Comparison of ENCODE assay signal across 8 cellular contexts in genomic region chr5:72298136-72298535, GRCh38. TPM values are rescaled to one million over a fixed set of nuclear protein-coding genes. Genes with fewer than 3 reads are reported as not detected.
DNase-seq lines count a peak whose midpoint lies in the region; ATAC-seq, FAIRE-seq and TF ChIP-seq lines count a peak whose summit lies in the region.
"Not testable (repeated sequence)": the region's sequence is repeated elsewhere in the genome, so short reads cannot be mapped to it uniquely, and the experiment has no call there.

No MANE protein-coding gene starts in this region.

- not testable (repeated sequence) for FAIRE-seq in K562 (lab: Jason Lieb, UNC)

- TF ChIP-seq CTCF in OCI-LY1 (IDR thresholded peaks at IDR 0.05; ENCODE audit: low read length); K562 (IDR thresholded peaks at IDR 0.05 in 2 of 3, conservative IDR thresholded peaks at IDR 0.05 in 1 of 3; ENCODE audit: insufficient read depth in 2 of 3, low read depth in 1 of 3, low read length in 3 of 3): not testable (repeated sequence)

- in situ Hi-C loops in K562 (cut with MboI) = not testable (repeated sequence)

- peak overlapping the region; percentile 60 for H3K9ac ChIP-seq in OCI-LY1 (ENCODE audit: low read length)
- H3K9ac ChIP-seq in K562 (ENCODE audit: insufficient read depth in 1 of 2, low read depth in 2 of 2, low read length in 2 of 2) = not testable (repeated sequence)

- H3K79me2 ChIP-seq in OCI-LY1 (ENCODE audit: insufficient read depth, low read length) (peaks cover 56% of the 10 kb centered on the region), K562 (ENCODE audit: control insufficient read depth, insufficient read depth, low read length) (peaks cover 56% of the 10 kb centered on the region)

- BruUV-seq in K562 (replicated peaks; lab: Mats Ljungman, UMichigan) = not testable (repeated sequence)

- ATAC-seq in GM18867 (IDR thresholded peaks at IDR 0.05; ENCODE audit: unreplicated experiment) (peak; percentile 50), GM21367 (IDR thresholded peaks at IDR 0.05; ENCODE audit: unreplicated experiment) (peak; percentile 35), HG02798 (IDR thresholded peaks at IDR 0.05; ENCODE audit: poor library complexity, unreplicated experiment) (peak; percentile 47), HG03432 (IDR thresholded peaks at IDR 0.05; ENCODE audit: unreplicated experiment) (peak; percentile 57)
- ATAC-seq in K562 = not testable (repeated sequence)
- peak; percentile 75 for ATAC-seq in stimulated activated memory B cell treated with anti-CD40 and anti-IgM and Interleukin-4, amounts not matched to agents 10 μg/mL and 1 μg/mL and 100 μg/mL, for 72 hours

- not testable (repeated sequence) for H3K9me2 ChIP-seq in OCI-LY1 (ENCODE audit: low read depth, low read length)

- CTCF ChIA-PET in K562 (lab: Yijun Ruan, JAX; ENCODE audit: low intra/inter-chr PET ratio) = not testable (repeated sequence)

- H3K36me3 Mint-ChIP-seq in stimulated activated memory B cell treated with anti-CD40 and anti-IgM and Interleukin-4, amounts not matched to agents 10 μg/mL and 1 μg/mL and 100 μg/mL, for 72 hours = peaks cover 56% of the 10 kb centered on the region

- not testable (repeated sequence) for H3K9me3 Mint-ChIP-seq in stimulated activated memory B cell treated with anti-CD40 and anti-IgM and Interleukin-4, amounts not matched to agents 10 μg/mL and 1 μg/mL and 100 μg/mL, for 72 hours

- not testable (repeated sequence) for H3K27me3 Mint-ChIP-seq in stimulated activated memory B cell treated with anti-CD40 and anti-IgM and Interleukin-4, amounts not matched to agents 10 μg/mL and 1 μg/mL and 100 μg/mL, for 72 hours

- H3K4me1 ChIP-seq in OCI-LY1 (ENCODE audit: insufficient read depth, low read length, severe bottlenecking) = peaks cover 100% of the 10 kb centered on the region
- H3K4me1 ChIP-seq in K562 (replicated peaks in 1 of 2; ENCODE audit: control insufficient read depth in 2 of 2, insufficient read depth in 2 of 2, low read length in 2 of 2) = peaks cover 3 to 11% of the 10 kb centered on the region in 2 experiments; a peak in 3 of 5 replicates

- not testable (repeated sequence) for H4K20me1 ChIP-seq in OCI-LY1 (ENCODE audit: insufficient read depth, low read length); K562 (replicated peaks; ENCODE audit: control insufficient read depth, insufficient read depth, low read length)

- H3F3A ChIP-seq in OCI-LY1 (ENCODE audit: insufficient read depth, low read length) = not testable (repeated sequence)

- H3K36me3 ChIP-seq in OCI-LY1 (ENCODE audit: insufficient read depth, low read length) = peaks cover 32% of the 10 kb centered on the region
- peaks cover 82% of the 10 kb centered on the region for H3K36me3 ChIP-seq in K562 (ENCODE audit: control insufficient read depth, insufficient read depth, low read length)

- peak; percentile 60 for DNase-seq in EH (ENCODE audit: low read depth)
- DNase-seq in K562 (ENCODE audit: extremely low read depth in 1 of 4, low spot score in 3 of 4) = not testable (repeated sequence)

- H3K4me3 Mint-ChIP-seq in stimulated activated memory B cell treated with anti-CD40 and anti-IgM and Interleukin-4, amounts not matched to agents 10 μg/mL and 1 μg/mL and 100 μg/mL, for 72 hours = peak overlapping the region; percentile 54

- H3K27ac ChIP-seq in OCI-LY1 (ENCODE audit: low read depth, low read length, poor library complexity, severe bottlenecking) = peak overlapping the region; percentile 95
- H3K27ac ChIP-seq in K562 (ENCODE audit: extremely low read depth, low read depth, low read length) = not testable (repeated sequence)

- not testable (repeated sequence) for TF ChIP-seq EP300 in K562 (IDR thresholded peaks at IDR 0.05; ENCODE audit: low read length)

- H3K4me2 ChIP-seq in OCI-LY1 (ENCODE audit: low read length) = peak overlapping the region; percentile 63
- H3K4me2 ChIP-seq in K562 (ENCODE audit: insufficient read depth, low read length) = not testable (repeated sequence)

- H3K27me3 ChIP-seq in OCI-LY1 (ENCODE audit: insufficient read depth, low read length); K562 (ENCODE audit: control insufficient read depth in 2 of 2, insufficient read depth in 2 of 2, low read length in 2 of 2): not testable (repeated sequence)

- H3K9me1 ChIP-seq in K562 (ENCODE audit: control insufficient read depth, insufficient read depth, low read length) = not testable (repeated sequence)

- peaks cover 82% of the 10 kb centered on the region for H3K4me1 Mint-ChIP-seq in stimulated activated memory B cell treated with anti-CD40 and anti-IgM and Interleukin-4, amounts not matched to agents 10 μg/mL and 1 μg/mL and 100 μg/mL, for 72 hours

- intact Hi-C loops in K562 (cut with micrococcal nuclease) = not testable (repeated sequence)

- not testable (repeated sequence) for H3K9me3 ChIP-seq in OCI-LY1 (ENCODE audit: low read length); K562 (replicated peaks; ENCODE audit: control insufficient read depth, insufficient read depth, low read depth, low read length)

- H3K27ac Mint-ChIP-seq in stimulated activated memory B cell treated with anti-CD40 and anti-IgM and Interleukin-4, amounts not matched to agents 10 μg/mL and 1 μg/mL and 100 μg/mL, for 72 hours = peak overlapping the region; percentile 78

- TF ChIP-seq POLR2A in K562 (conservative IDR thresholded peaks at IDR 0.05) = not testable (repeated sequence)

- H2AFZ ChIP-seq in OCI-LY1 (ENCODE audit: low read length); K562 (ENCODE audit: low read depth, low read length): not testable (repeated sequence)

- POLR2A ChIA-PET in K562 (lab: Yijun Ruan, JAX) = interaction anchor here (1.4 kb wide), 1 partner anchor 13 kb away, joined by 3 read pairs; no protein-coding TSS in a partner anchor

- H3K4me3 ChIP-seq in OCI-LY1 (ENCODE audit: low read depth, low read length, poor library complexity, severe bottlenecking) = peak overlapping the region; percentile 39
- H3K4me3 ChIP-seq in K562 = not testable (repeated sequence)

- TF ChIP-seq RAD21 in K562 (CRISPR knock-in tag; conservative IDR thresholded peaks at IDR 0.05 in 1 of 2, IDR thresholded peaks at IDR 0.05 in 1 of 2) = not testable (repeated sequence)

- WGBS in K562 (ENCODE audit: insufficient coverage, low coverage, missing lambda C conversion rate) = 92% methylated on average over 3 of the region's 3 CpGs

RNA-seq across cellular contexts. Expression of gene MRPS27, which starts 21.9 kb away (rescaled TPM):
- total RNA-seq in K562 (2011; cell fraction: chromatin; rRNA removed; ENCODE audit: low replicate concordance) = 113 and 199 TPM in 2 replicates
- 69.4 and 77.0 TPM in 2 replicates for total RNA-seq in K562 (2011; cell fraction: nucleolus; rRNA removed)
- total RNA-seq in K562 (2011; cell fraction: nucleoplasm; rRNA removed) = 108 and 163 TPM in 2 replicates
- total RNA-seq in K562 (2014; rRNA removed) (79.2 and 90.9 TPM in 2 replicates), K562 (2014; rRNA removed; fragmentation: Illumina TruSeq; extraction: Trizol) (127 and 130 TPM in 2 replicates), K562 (2015; rRNA removed; fragmentation: Illumina TruSeq; extraction: Trizol) (104 and 105 TPM in 2 replicates), K562 (2021) (96.7 and 97.6 TPM in 2 replicates)
- polyA plus RNA-seq in K562 (2011; rRNA removed) (118 and 144 TPM in 2 replicates), K562 (2014; fragmentation: Illumina TruSeq; extraction: Trizol) (111 and 125 TPM in 2 replicates), K562 (2014; fragmentation: Nextera tagmentation; extraction: Ambion mirVana) (100 to 1,000 TPM; 106 to 122 TPM), K562 (2014; rRNA removed) (73.6 and 79.9 TPM in 2 replicates)
- polyA plus RNA-seq in K562 (2011; cell fraction: cytosol; rRNA removed) = 103 and 114 TPM in 2 replicates
- polyA plus RNA-seq in K562 (2011; cell fraction: nucleus; rRNA removed) = 77.8 and 78.9 TPM in 2 replicates
- 64.0 and 66.5 TPM in 2 replicates for polyA plus RNA-seq in K562 (2012)
- polyA minus RNA-seq in K562 (2011; rRNA and poly(A)+ RNA removed) = 143 and 145 TPM in 2 replicates
- 90.5 and 106 TPM in 2 replicates for polyA minus RNA-seq in K562 (2011; cell fraction: cytosol; rRNA and poly(A)+ RNA removed)
- polyA minus RNA-seq in K562 (2011; cell fraction: nucleus; rRNA and poly(A)+ RNA removed) = 64.1 and 85.1 TPM in 2 replicates

RNA-seq across cellular contexts. Expression of gene PTCD2, which starts 22.0 kb away (rescaled TPM):
- total RNA-seq in K562 (2011; cell fraction: chromatin; rRNA removed; ENCODE audit: low replicate concordance) = 14.6 and 25.8 TPM in 2 replicates
- total RNA-seq in K562 (2011; cell fraction: nucleolus; rRNA removed) = 9.7 and 10.5 TPM in 2 replicates
- 15.5 and 22.9 TPM in 2 replicates for total RNA-seq in K562 (2011; cell fraction: nucleoplasm; rRNA removed)
- total RNA-seq in K562 (2014; rRNA removed) = 12.5 and 14.6 TPM in 2 replicates
- 18.3 and 19.4 TPM in 2 replicates for total RNA-seq in K562 (2014; rRNA removed; fragmentation: Illumina TruSeq; extraction: Trizol)
- 11.9 and 12.6 TPM in 2 replicates for total RNA-seq in K562 (2015; rRNA removed; fragmentation: Illumina TruSeq; extraction: Trizol)
- total RNA-seq in K562 (2021) = 18.7 and 20.6 TPM in 2 replicates
- 24.7 and 28.5 TPM in 2 replicates for polyA plus RNA-seq in K562 (2011; rRNA removed)
- 10.2 and 14.1 TPM in 2 replicates for polyA plus RNA-seq in K562 (2011; cell fraction: cytosol; rRNA removed)
- 19.5 and 27.6 TPM in 2 replicates for polyA plus RNA-seq in K562 (2011; cell fraction: nucleus; rRNA removed)
- 11.1 and 11.4 TPM in 2 replicates for polyA plus RNA-seq in K562 (2012)
- 13.6 and 14.6 TPM in 2 replicates for polyA plus RNA-seq in K562 (2014; fragmentation: Illumina TruSeq; extraction: Trizol)
- 10 to 100 TPM; 18.6 to 19.6 TPM for polyA plus RNA-seq in K562 (2014; fragmentation: Nextera tagmentation; extraction: Ambion mirVana)
- polyA plus RNA-seq in K562 (2014; rRNA removed) = 14.1 and 18.8 TPM in 2 replicates
- polyA minus RNA-seq in K562 (2011; rRNA and poly(A)+ RNA removed) = 26.3 and 26.7 TPM in 2 replicates
- 8.0 and 8.8 TPM in 2 replicates for polyA minus RNA-seq in K562 (2011; cell fraction: cytosol; rRNA and poly(A)+ RNA removed)
- polyA minus RNA-seq in K562 (2011; cell fraction: nucleus; rRNA and poly(A)+ RNA removed) = 14.4 and 18.4 TPM in 2 replicates
